Comparison of ENCODE assay signal across 10 cellular contexts in the genomic region with DNA sequence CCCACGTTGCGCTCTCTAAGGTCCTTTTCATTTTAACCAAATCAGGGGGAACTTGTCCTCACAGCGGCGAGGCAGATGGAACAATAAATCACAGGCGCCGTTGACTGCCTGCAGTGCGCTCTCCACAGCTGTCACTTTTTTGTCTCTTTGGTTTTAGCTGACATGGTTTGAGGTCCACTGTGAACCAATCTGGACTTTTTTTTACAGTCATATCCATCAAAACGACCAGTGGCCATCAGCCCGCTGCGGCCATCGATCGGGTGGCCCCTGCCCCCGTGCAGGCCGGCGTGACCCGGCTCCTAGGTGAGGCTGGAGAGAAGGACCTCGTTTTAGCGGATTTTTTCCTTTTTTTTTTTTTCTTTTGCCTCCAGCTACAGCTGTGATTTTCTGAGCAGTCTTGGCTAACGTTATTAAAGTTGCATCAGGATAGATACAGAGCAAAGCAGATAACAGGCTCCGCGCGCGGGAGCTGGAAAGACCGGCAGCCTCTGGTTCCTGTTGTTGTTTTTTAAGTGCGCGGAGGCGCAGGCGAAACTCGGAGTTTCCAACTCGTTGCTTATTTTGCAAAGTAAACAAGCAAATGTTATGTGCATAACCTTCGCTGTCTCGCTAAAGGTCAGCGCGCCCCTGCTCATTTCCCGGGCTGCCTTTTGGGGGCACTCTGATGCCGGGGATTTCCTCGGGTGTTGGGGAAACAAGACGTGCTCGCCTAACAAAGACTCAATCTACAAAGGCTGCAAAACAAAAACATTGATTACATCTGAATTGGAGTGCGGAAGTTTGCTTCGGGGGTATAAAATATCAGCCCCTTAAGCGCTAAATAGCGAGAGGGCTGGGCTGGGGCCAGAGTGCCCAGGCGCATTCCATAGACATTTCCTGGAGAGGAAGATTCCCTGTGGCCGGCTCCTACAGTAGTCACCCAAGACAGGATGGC.
DNase-seq lines count a peak whose midpoint lies in the region; ATAC-seq, FAIRE-seq and TF ChIP-seq lines count a peak whose summit lies in the region.
"Had no signal": no experiment of that assay in that cellular context is flagged by ENCODE, and none has a peak within 500 bp of the region (broad histone marks: within the 10 kb centered on the region; RNA-seq: fewer than 3 reads in every experiment).

No MANE protein-coding gene starts in this region.

- no peaks in the 10 kb centered on the region; the same call in 1 of the 2 replicates for H3K27me3 ChIP-seq in H7 (ENCODE audit: control insufficient read depth, insufficient read depth, low read length)

- peaks cover 91% of the 10 kb centered on the region for H3K4me1 Mint-ChIP-seq in WTC11

- CTCF ChIA-PET in WTC11 (lab: Charles Lee) = interaction anchor here (0.6 to 2.4 kb wide), 8 partner anchors 12 to 1409 kb away, joined by 3 to 10 read pairs (median 4); no protein-coding TSS in a partner anchor

- peak; percentile 74 for ATAC-seq in WTC11
- no peak for ATAC-seq in HG03442 (IDR thresholded peaks at IDR 0.05; ENCODE audit: unreplicated experiment)
- ATAC-seq: CD8-positive, alpha-beta T cell had no signal

- no peaks in the 10 kb centered on the region for H3K9me3 Mint-ChIP-seq in WTC11
- H3K9me3 Mint-ChIP-seq: CD8-positive, alpha-beta T cell had no signal

- DNase-seq in H7 (peak; percentile 80), WTC11 (ENCODE audit: low spot score) (peak; percentile 82), putamen (ENCODE audit: low spot score) (peak; percentile 19), D721Med (ENCODE audit: insufficient read length, low spot score) (no peak), NCI-H2196 treated with DMSO at 0.1 percent for 48 hours (lab: John Stamatoyannopoulos, UW; ENCODE audit: unreplicated experiment) (no peak)
- DNase-seq in stimulated activated naive CD4-positive, alpha-beta T cell treated with Interleukin-2 at 50 U/mL for 16 hours (lab: John Stamatoyannopoulos, UW) = no peak
- DNase-seq: CD8-positive, alpha-beta T cell; NCI-H2029 treated with DMSO at 0.1 percent for 48 hours had no signal

- no peaks in the 10 kb centered on the region for H3K36me3 Mint-ChIP-seq in WTC11
- H3K36me3 Mint-ChIP-seq: CD8-positive, alpha-beta T cell had no signal

- peak overlapping the region; percentile 98 for H3K27ac Mint-ChIP-seq in WTC11
- H3K27ac Mint-ChIP-seq: CD8-positive, alpha-beta T cell had no signal

- H3K36me3 ChIP-seq in H7 (replicated peaks; ENCODE audit: control insufficient read depth, insufficient read depth, low read length) = no peaks in the 10 kb centered on the region

- peak overlapping the region; percentile 76 for H3K4me3 Mint-ChIP-seq in WTC11
- H3K4me3 Mint-ChIP-seq: CD8-positive, alpha-beta T cell had no signal

- peak overlapping the region; percentile 32 for H3K4me3 ChIP-seq in H7 (ENCODE audit: insufficient read depth, low read depth, low read length)
- peak overlapping the region; percentile 24 for H3K4me3 ChIP-seq in iPS-11a (ENCODE audit: low read depth, low read length)

- FAIRE-seq in D721Med (lab: Jason Lieb, UNC) = no peak

- POLR2A ChIA-PET in WTC11 (lab: Charles Lee) = interaction anchor here (0.6 to 0.9 kb wide), 2 partner anchors 620 to 1570 kb away, joined by 3 to 4 read pairs; partner anchors contain the start of gene C10orf143

- TF ChIP-seq CTCF in WTC11 (IDR thresholded peaks at IDR 0.05) = no peak
- TF ChIP-seq CTCF in D721Med (IDR thresholded peaks at IDR 0.05; ENCODE audit: insufficient read depth, missing control alignments) = no peak

- H3K27me3 Mint-ChIP-seq in WTC11 (ENCODE audit: low read depth) = peaks cover 6% of the 10 kb centered on the region; the same call in 1 of the 2 replicates

TF ChIP-seq in WTC11, 78 proteins besides CTCF, POLR2A, EP300 and RAD21 (continues in another document):
- TF ChIP-seq, protein P1, sequence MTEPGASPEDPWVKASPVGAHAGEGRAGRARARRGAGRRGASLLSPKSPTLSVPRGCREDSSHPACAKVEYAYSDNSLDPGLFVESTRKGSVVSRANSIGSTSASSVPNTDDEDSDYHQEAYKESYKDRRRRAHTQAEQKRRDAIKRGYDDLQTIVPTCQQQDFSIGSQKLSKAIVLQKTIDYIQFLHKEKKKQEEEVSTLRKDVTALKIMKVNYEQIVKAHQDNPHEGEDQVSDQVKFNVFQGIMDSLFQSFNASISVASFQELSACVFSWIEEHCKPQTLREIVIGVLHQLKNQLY (CRISPR knock-in tag; IDR thresholded peaks at IDR 0.05) = no peak
- TF ChIP-seq SOX15 (CRISPR knock-in tag; IDR thresholded peaks at IDR 0.05) (no peak), SP1 (CRISPR knock-in tag; conservative IDR thresholded peaks at IDR 0.05) (peak; percentile 45; the same call in 1 of the 2 replicates), GABPB1 (CRISPR knock-in tag; IDR thresholded peaks at IDR 0.05) (no peak), OVOL2 (CRISPR knock-in tag; IDR thresholded peaks at IDR 0.05; ENCODE audit: borderline replicate concordance) (no peak), E2F5 (CRISPR knock-in tag; IDR thresholded peaks at IDR 0.05) (0 out of 2 replicates have a peak, but pooled peaks have one; percentile 17), TEAD1 (CRISPR knock-in tag; IDR thresholded peaks at IDR 0.05) (peak; percentile 55; the same call in 1 of the 2 replicates), FOXK1 (CRISPR knock-in tag; IDR thresholded peaks at IDR 0.05) (peak; percentile 85), PRDM15 (CRISPR knock-in tag; IDR thresholded peaks at IDR 0.05) (no peak), ATF6 (CRISPR knock-in tag; IDR thresholded peaks at IDR 0.05) (no peak), GTF2I (CRISPR knock-in tag; conservative IDR thresholded peaks at IDR 0.05) (no peak), CREB1 (CRISPR knock-in tag; IDR thresholded peaks at IDR 0.05) (no peak), FOXP1 (CRISPR knock-in tag; IDR thresholded peaks at IDR 0.05; ENCODE audit: borderline replicate concordance) (peak; percentile 46; the same call in 1 of the 2 replicates), NR1H2 (CRISPR knock-in tag; IDR thresholded peaks at IDR 0.05) (no peak), MAX (CRISPR knock-in tag; IDR thresholded peaks at IDR 0.05) (peak; percentile 39; the same call in 1 of the 2 replicates), GRHL2 (CRISPR knock-in tag; IDR thresholded peaks at IDR 0.05; ENCODE audit: insufficient replicate concordance, severe bottlenecking) (no peak)
- TF ChIP-seq, protein P2, sequence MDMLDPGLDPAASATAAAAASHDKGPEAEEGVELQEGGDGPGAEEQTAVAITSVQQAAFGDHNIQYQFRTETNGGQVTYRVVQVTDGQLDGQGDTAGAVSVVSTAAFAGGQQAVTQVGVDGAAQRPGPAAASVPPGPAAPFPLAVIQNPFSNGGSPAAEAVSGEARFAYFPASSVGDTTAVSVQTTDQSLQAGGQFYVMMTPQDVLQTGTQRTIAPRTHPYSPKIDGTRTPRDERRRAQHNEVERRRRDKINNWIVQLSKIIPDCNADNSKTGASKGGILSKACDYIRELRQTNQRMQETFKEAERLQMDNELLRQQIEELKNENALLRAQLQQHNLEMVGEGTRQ (CRISPR knock-in tag; IDR thresholded peaks at IDR 0.05) = no peak

Comparison
In these comparisons a context has a peak if more than half of its experiments do, and no peak if none do; other contexts are left out.
1. DNase-seq: peak in H7 (single experiment), WTC11 (single experiment) and putamen (single experiment); none in D721Med (single experiment), stimulated activated naive CD4-positive, alpha-beta T cell treated with Interleukin-2 at 50 U/mL for 16 hours (single experiment) and NCI-H2196 treated with DMSO at 0.1 percent for 48 hours (single experiment).